In genomic region chr12:84874125-84874824, GRCh38 we compare ENCODE assay signal across 7 cellular contexts. TPM values are rescaled to one million over a fixed set of nuclear protein-coding genes. Genes with fewer than 3 reads are reported as not detected.
DNase-seq lines count a peak whose midpoint lies in the region; ATAC-seq and FAIRE-seq lines count a peak whose summit lies in the region.

No MANE protein-coding gene starts in this region.

- peak; percentile 97 for FAIRE-seq in G401.6 (lab: Jason Lieb, UNC)

- in situ Hi-C loops in T47D (cut with HindIII; ENCODE audit: low pct_unique_long_range_greater_than_20kb, low sequenced_read_pairs) = no loop called here

- ATAC-seq in GM21423 (IDR thresholded peaks at IDR 0.05; ENCODE audit: unreplicated experiment) (peak; percentile 97), HG03565 (IDR thresholded peaks at IDR 0.05; ENCODE audit: unreplicated experiment) (peak; percentile 94), left lobe of liver (peak; percentile 95)

- DNase-seq in NCI-H748 (lab: John Stamatoyannopoulos, UW; ENCODE audit: unreplicated experiment) (peak; percentile 67), T47D (ENCODE audit: low read depth in 1 of 2, low spot score in 1 of 2) (peak; percentile 13 to 79), left lobe of liver (ENCODE audit: low spot score) (no peak), retina (no peak)

RNA-seq across cellular contexts. Expression of gene SLC6A15, which starts 38.3 kb away (rescaled TPM):
- total RNA-seq in left lobe of liver = 0.25 TPM

Comparison
In these comparisons a context has a peak if more than half of its experiments do, and no peak if none do; other contexts are left out.
1. DNase-seq: peak in NCI-H748 (single experiment) and T47D (2 of 2); none in left lobe of liver (single experiment) and retina (single experiment).
2. Peak in every context shown above with its lines, with median percentiles within 50 percentile points of each other: ATAC-seq.